In genomic region chr12:56931474-56931978, GRCh38 we compare ENCODE assay signal across 8 cellular contexts. TPM values are rescaled to one million over a fixed set of nuclear protein-coding genes. Genes with fewer than 3 reads are reported as not detected.
DNase-seq lines count a peak whose midpoint lies in the region; ATAC-seq and TF ChIP-seq lines count a peak whose summit lies in the region.

No MANE protein-coding gene starts in this region.

- intact Hi-C loops in naive thymus-derived CD4-positive, alpha-beta T cell (cut with micrococcal nuclease) = no loop called here

- no peak for TF ChIP-seq CTCF in choroid plexus epithelial cell (conservative IDR thresholded peaks at IDR 0.05; ENCODE audit: low read depth, low read length)

- peaks cover 0 to 11% (median 0%) of the 10 kb centered on the region in 5 donors for H3K27me3 Mint-ChIP-seq in naive thymus-derived CD4-positive, alpha-beta T cell

- no peaks in the 10 kb centered on the region for H3K9me3 ChIP-seq in naive thymus-derived CD4-positive, alpha-beta T cell (ENCODE audit: control insufficient read depth in 2 of 3, low read length in 3 of 3)

- no peak overlapping the region for H3K4me3 ChIP-seq in choroid plexus epithelial cell (ENCODE audit: low read depth, low read length)
- H3K4me3 ChIP-seq in naive thymus-derived CD4-positive, alpha-beta T cell (ENCODE audit: low read length) = no peak overlapping the region

- H3K27me3 ChIP-seq in naive thymus-derived CD4-positive, alpha-beta T cell (ENCODE audit: control insufficient read depth in 2 of 2, insufficient read depth in 2 of 2, low read length in 2 of 2) = no peaks in the 10 kb centered on the region

- peak; percentile 57 for ATAC-seq in naive thymus-derived CD4-positive, alpha-beta T cell
- ATAC-seq in HG03565 (IDR thresholded peaks at IDR 0.05; ENCODE audit: unreplicated experiment) (no peak), GM18907 (IDR thresholded peaks at IDR 0.05; ENCODE audit: unreplicated experiment) (no peak)

- no peaks in the 10 kb centered on the region for H3K36me3 Mint-ChIP-seq in naive thymus-derived CD4-positive, alpha-beta T cell

- peaks cover 5 to 18% (median 15%) of the 10 kb centered on the region in 7 donors for H3K4me1 Mint-ChIP-seq in naive thymus-derived CD4-positive, alpha-beta T cell

- H3K27ac Mint-ChIP-seq in naive thymus-derived CD4-positive, alpha-beta T cell = peak overlapping the region in 1 of 9 donors; percentile 65

- H3K4me1 ChIP-seq in naive thymus-derived CD4-positive, alpha-beta T cell (ENCODE audit: control insufficient read depth in 2 of 2, insufficient read depth in 2 of 2, low read length in 2 of 2) = peaks cover 0 to 10% of the 10 kb centered on the region in 2 donors

- H3K9me3 Mint-ChIP-seq in naive thymus-derived CD4-positive, alpha-beta T cell = no peaks in the 10 kb centered on the region

- CTCF ChIA-PET in naive thymus-derived CD4-positive, alpha-beta T cell (lab: Charles Lee) = no interaction called here

- DNase-seq in GDM1 (lab: John Stamatoyannopoulos, UW) = peak; percentile 69
- DNase-seq in MV-4-11 (lab: John Stamatoyannopoulos, UW) = peak; percentile 87
- DNase-seq in choroid plexus epithelial cell (ENCODE audit: low read depth) = peak; percentile 79
- peak in 5 of 9 donors; percentile 4 to 26 (median 16) for DNase-seq in naive thymus-derived CD4-positive, alpha-beta T cell
- no peak for DNase-seq in activated CD4-positive, CD25-positive, alpha-beta regulatory T cell (lab: John Stamatoyannopoulos, UW)
- no peak for DNase-seq in cortex of kidney (lab: John Stamatoyannopoulos, UW)

- H3K27ac ChIP-seq in naive thymus-derived CD4-positive, alpha-beta T cell (ENCODE audit: low read depth, low read length) = no peak overlapping the region

- no peak overlapping the region for H3K4me3 Mint-ChIP-seq in naive thymus-derived CD4-positive, alpha-beta T cell

- no peaks in the 10 kb centered on the region for H3K36me3 ChIP-seq in naive thymus-derived CD4-positive, alpha-beta T cell (ENCODE audit: control insufficient read depth in 2 of 3, insufficient read depth in 3 of 3, low read length in 3 of 3)

- POLR2A ChIA-PET in naive thymus-derived CD4-positive, alpha-beta T cell (lab: Charles Lee) = no interaction called here

RNA-seq across cellular contexts. Expression of gene SDR9C7, which starts 2.7 kb away (rescaled TPM):
- not detected for total RNA-seq in naive thymus-derived CD4-positive, alpha-beta T cell
- not detected for polyA plus RNA-seq in naive thymus-derived CD4-positive, alpha-beta T cell

RNA-seq across cellular contexts. Expression of gene RDH16, which starts 25.9 kb away (rescaled TPM):
- total RNA-seq in naive thymus-derived CD4-positive, alpha-beta T cell = 1 to 10 TPM in 3 of 5 experiments, under 1 TPM in 2; 0.44 to 2.0 (median 1.2) TPM
- polyA plus RNA-seq in naive thymus-derived CD4-positive, alpha-beta T cell = under 1 TPM; 0.19 to 0.22 TPM

Comparison
In these comparisons a context has a peak if more than half of its experiments do, and no peak if none do; other contexts are left out.
1. DNase-seq: peak in GDM1 (single experiment), MV-4-11 (single experiment), choroid plexus epithelial cell (single experiment) and naive thymus-derived CD4-positive, alpha-beta T cell (5 of 9); none in activated CD4-positive, CD25-positive, alpha-beta regulatory T cell (0 of 4) and cortex of kidney (single experiment).